ENCODE assay signal across 8 cellular contexts in the genomic region with DNA sequence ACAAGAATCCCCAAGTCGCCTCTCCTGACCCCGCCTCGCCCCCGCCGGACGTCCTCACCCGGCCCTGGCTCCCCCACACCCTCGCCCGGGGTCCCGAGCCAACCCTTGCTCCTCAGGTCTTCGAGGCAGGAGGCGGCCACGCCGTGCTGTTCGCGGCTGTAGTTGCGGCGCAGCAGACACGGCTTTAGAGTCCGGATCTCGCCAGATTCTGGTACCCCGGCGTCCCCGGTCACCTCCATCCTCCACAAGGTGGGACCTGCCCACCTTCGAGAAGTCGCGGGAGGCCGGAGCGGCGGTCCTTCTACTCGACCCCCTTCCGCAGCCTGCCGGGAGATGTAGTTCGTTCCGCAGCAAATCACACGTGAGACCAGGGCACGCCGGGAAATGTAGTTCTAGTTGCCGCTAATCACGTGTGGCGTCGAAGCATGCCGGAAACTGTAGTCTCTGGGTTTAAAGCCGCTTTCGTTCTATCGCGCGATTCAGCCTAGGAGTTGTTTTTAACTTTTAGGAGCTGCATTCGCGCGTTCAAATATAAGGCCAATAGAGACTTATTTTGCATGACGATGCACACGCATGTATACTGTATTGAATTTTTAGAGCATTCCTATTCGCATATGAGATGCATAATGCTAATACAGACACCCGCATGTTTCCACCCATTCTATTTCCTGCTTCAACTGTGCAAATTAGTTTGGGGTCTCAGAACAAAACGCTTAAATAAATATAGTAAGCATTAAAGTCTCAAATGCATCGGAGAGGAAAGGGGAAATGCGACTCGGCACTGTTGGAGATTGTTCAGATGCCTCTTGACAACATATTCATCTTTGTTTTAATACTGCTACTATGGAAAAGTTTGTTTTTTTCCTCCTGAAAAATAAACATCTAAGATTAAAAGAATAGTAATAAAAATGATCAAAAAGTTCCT. TPM values are rescaled to one million over a fixed set of nuclear protein-coding genes. Genes with fewer than 3 reads are reported as not detected.
DNase-seq lines count a peak whose midpoint lies in the region; ATAC-seq and TF ChIP-seq lines count a peak whose summit lies in the region.

TSS of gene DFFA (minus strand) at position 310 of the 925 bp plus-strand sequence. CDS start at position 239, 71 bp downstream.

- DNase-seq in AML-193 (lab: John Stamatoyannopoulos, UW) (peak; percentile 94 to 98), NCI-H526 (lab: John Stamatoyannopoulos, UW) (peak; percentile 86 to 93), coronary artery (ENCODE audit: low spot score) (peak; percentile 94), left colon (peak; percentile 95 to 96)
- DNase-seq in activated CD4-positive, alpha-beta T cell treated with anti-CD3 and anti-CD28 coated beads for 48 hours, result peak; percentile 94
- peak; percentile 93 for DNase-seq in stimulated activated CD4-positive, alpha-beta T cell treated with anti-CD3 and anti-CD28 coated beads, Interleukin-1b, Interleukin-23, amount 100 ng/mL, for 48 hours

- peak within 1 kb of the TSS; percentile 74 for H3K4me3 ChIP-seq in coronary artery

- TF ChIP-seq CTCF in coronary artery (IDR thresholded peaks at IDR 0.05), result no peak

- ATAC-seq in HG03442 (IDR thresholded peaks at IDR 0.05; ENCODE audit: unreplicated experiment) (peak; percentile 78), left colon (peak; percentile 83)

- peak; percentile 79 for TF ChIP-seq POLR2A in GM19193 (IDR thresholded peaks at IDR 0.05; ENCODE audit: extremely low read depth, insufficient read depth, insufficient read length)

- H3K27ac ChIP-seq in coronary artery, result peak within 1 kb of the TSS; percentile 25 to 77

- intact Hi-C loops in left colon (cut with DNase I, micrococcal nuclease), result no loop called here

RNA-seq across cellular contexts. Expression of gene DFFA, which starts in this region (rescaled TPM):
- total RNA-seq in left colon, result 10 to 100 TPM; 22.6 to 26.8 TPM

Comparison
In these comparisons a context has a peak if more than half of its experiments do, and no peak if none do; other contexts are left out.
1. Peak in every context shown above with its lines: DNase-seq, ATAC-seq, H3K4me3 ChIP-seq and H3K27ac ChIP-seq.